Comparison of ENCODE assay signal across 8 cellular contexts in genomic region chr20:59560588-59561227, GRCh38. TPM values are rescaled to one million over a fixed set of nuclear protein-coding genes. Genes with fewer than 3 reads are reported as not detected.
A peak's percentile ranks its signal among the peaks of the same experiment; 100 is the strongest.
DNase-seq lines count a peak whose midpoint lies in the region; ATAC-seq and TF ChIP-seq lines count a peak whose summit lies in the region.

No MANE protein-coding gene starts in this region.

- peak; percentile 24 for DNase-seq in ELR (ENCODE audit: low read depth)
- DNase-seq in MM.1S: peak; percentile 39
- DNase-seq in chondrocyte (ENCODE audit: low spot score): no peak
- no peak for DNase-seq in neural crest cell (ENCODE audit: low read depth, low spot score)
- no peak for DNase-seq in activated gamma-delta T cell treated with Interleukin-2 at 50 U/mL for 16 hours
- no peak for DNase-seq in activated CD8-positive, alpha-beta memory T cell treated with anti-CD3 and anti-CD28 coated beads for 24 hours
- DNase-seq in stimulated activated CD4-positive, alpha-beta T cell treated with anti-CD3 and anti-CD28 coated beads, Interleukin-1b, Interleukin-23, amount 100 ng/mL, for 48 hours: no peak

- no peaks in the 10 kb centered on the region for H3K79me2 ChIP-seq in MM.1S (ENCODE audit: low read length)

- H3K4me2 ChIP-seq in MM.1S (ENCODE audit: low read depth, low read length): no peak overlapping the region

- no peak overlapping the region for H2AFZ ChIP-seq in MM.1S (ENCODE audit: low read length)

- H3K4me1 Mint-ChIP-seq in chondrocyte (ENCODE audit: low read depth): no peaks in the 10 kb centered on the region
- H3K4me1 Mint-ChIP-seq in neural crest cell: no peaks in the 10 kb centered on the region

- no peaks in the 10 kb centered on the region for H3K36me3 Mint-ChIP-seq in chondrocyte (ENCODE audit: low read depth)
- H3K36me3 Mint-ChIP-seq in neural crest cell (ENCODE audit: low read depth): no peaks in the 10 kb centered on the region

- H3K9me3 ChIP-seq in MM.1S (replicated peaks; ENCODE audit: insufficient read depth, low read length): no peaks in the 10 kb centered on the region

- H3K9me3 Mint-ChIP-seq in chondrocyte (ENCODE audit: low read depth): no peaks in the 10 kb centered on the region
- no peaks in the 10 kb centered on the region for H3K9me3 Mint-ChIP-seq in neural crest cell

- no peaks in the 10 kb centered on the region for H4K20me1 ChIP-seq in MM.1S (ENCODE audit: insufficient read depth, low read length)

- no peak overlapping the region for H3K27ac Mint-ChIP-seq in chondrocyte (ENCODE audit: unreplicated experiment)
- no peak overlapping the region for H3K27ac Mint-ChIP-seq in neural crest cell (ENCODE audit: unreplicated experiment)

- no peak overlapping the region for H3K27ac ChIP-seq in MM.1S (ENCODE audit: low read length)

- H3K27me3 Mint-ChIP-seq in chondrocyte (ENCODE audit: low read depth) (peaks cover 24% of the 10 kb centered on the region), neural crest cell (ENCODE audit: low read depth) (peaks cover 31% of the 10 kb centered on the region)

- H3F3A ChIP-seq in MM.1S (ENCODE audit: insufficient read depth, low read length): no peaks in the 10 kb centered on the region

- peak; percentile 53 for TF ChIP-seq CTCF in MM.1S (IDR thresholded peaks at IDR 0.05; ENCODE audit: low read length)
- peak; percentile 81 for TF ChIP-seq CTCF in chondrocyte (IDR thresholded peaks at IDR 0.05)
- TF ChIP-seq CTCF in neural crest cell (conservative IDR thresholded peaks at IDR 0.05): peak; percentile 76

- ATAC-seq in GM19452 (IDR thresholded peaks at IDR 0.05; ENCODE audit: unreplicated experiment): no peak

- no peaks in the 10 kb centered on the region for H3K4me1 ChIP-seq in MM.1S (ENCODE audit: low read length)

- no peaks in the 10 kb centered on the region for H3K9me2 ChIP-seq in MM.1S (replicated peaks; ENCODE audit: insufficient read depth, low read length)

- H3K27me3 ChIP-seq in MM.1S (replicated peaks; ENCODE audit: insufficient read depth, low read length): peaks cover 43% of the 10 kb centered on the region

- H3K4me3 Mint-ChIP-seq in chondrocyte (ENCODE audit: unreplicated experiment) (no peak overlapping the region), neural crest cell (no peak overlapping the region)

- H3K9ac ChIP-seq in MM.1S (ENCODE audit: low read length): no peak overlapping the region

- H3K4me3 ChIP-seq in MM.1S (ENCODE audit: low read length): no peak overlapping the region

- no peaks in the 10 kb centered on the region for H3K36me3 ChIP-seq in MM.1S (replicated peaks; ENCODE audit: insufficient read depth, low read length)

RNA-seq across cellular contexts. Expression of gene PHACTR3, which starts 43.6 kb away (rescaled TPM):
- total RNA-seq in chondrocyte (not detected in 3 replicates), neural crest cell (22.3 and 22.4 TPM in 2 replicates)

Comparison
In these comparisons a context has a peak if more than half of its experiments do, and no peak if none do; other contexts are left out.
1. DNase-seq: peak in ELR (single experiment) and MM.1S (single experiment); none in chondrocyte (single experiment), neural crest cell (single experiment), activated gamma-delta T cell treated with Interleukin-2 at 50 U/mL for 16 hours (single experiment), activated CD8-positive, alpha-beta memory T cell treated with anti-CD3 and anti-CD28 coated beads for 24 hours (single experiment) and stimulated activated CD4-positive, alpha-beta T cell treated with anti-CD3 and anti-CD28 coated beads, Interleukin-1b, Interleukin-23, amount 100 ng/mL, for 48 hours (single experiment).
2. RNA of gene PHACTR3, which starts 43.6 kb away (total RNA-seq): 22.3 to 22.4 TPM in neural crest cell; not detected in chondrocyte; every median in the first group is over 10 times any median in the second.
3. Peak in every context shown above with its lines, with median percentiles within 50 percentile points of each other: CTCF ChIP-seq.